1 cellular context compared by ENCODE assay signal in genomic region chr2:64750001-64750816, GRCh38.
TF ChIP-seq lines count a peak whose summit lies in the region.

No MANE protein-coding gene starts in this region.

TF ChIP-seq in H1, 55 proteins besides CTCF, POLR2A, EP300 and RAD21 (continued from another document):
- TF ChIP-seq TAF7 (optimal IDR thresholded peaks at IDR 0.05; ENCODE audit: borderline replicate concordance, low read depth, low read length), result no peak
- TF ChIP-seq JUND (IDR thresholded peaks at IDR 0.05; ENCODE audit: low read length), result no peak
- no peak for TF ChIP-seq TCF12 (IDR thresholded peaks at IDR 0.05; ENCODE audit: low read depth, low read length)
- TF ChIP-seq E2F6 (IDR thresholded peaks at IDR 0.05), result no peak
- TF ChIP-seq EZH2 (IDR thresholded peaks at IDR 0.05; ENCODE audit: low read depth, low read length, severe bottlenecking), result no peak
- peak; percentile 71 for TF ChIP-seq KDM4A (IDR thresholded peaks at IDR 0.05; ENCODE audit: low read depth, low read length, severe bottlenecking)
- TF ChIP-seq CEBPB (IDR thresholded peaks at IDR 0.05; ENCODE audit: low read depth, low read length), result no peak
- TF ChIP-seq JUN (IDR thresholded peaks at IDR 0.05; ENCODE audit: low read depth, low read length), result no peak
- no peak for TF ChIP-seq CHD7 (IDR thresholded peaks at IDR 0.05; ENCODE audit: insufficient replicate concordance, low read length)
- no peak for TF ChIP-seq SP2 (IDR thresholded peaks at IDR 0.05; ENCODE audit: low read length)
- TF ChIP-seq BRCA1 (IDR thresholded peaks at IDR 0.05; ENCODE audit: low read depth, low read length), result no peak
- TF ChIP-seq CREB1 (IDR thresholded peaks at IDR 0.05), result no peak
- no peak for TF ChIP-seq EGR1 (IDR thresholded peaks at IDR 0.05; ENCODE audit: borderline replicate concordance, low read depth, low read length)
- TF ChIP-seq BCL11A (IDR thresholded peaks at IDR 0.05; ENCODE audit: low read depth in 2 of 2, low read length in 2 of 2), result no peak
- no peak for TF ChIP-seq TAF1 (IDR thresholded peaks at IDR 0.05; ENCODE audit: low read depth, low read length)
- TF ChIP-seq GABPA (IDR thresholded peaks at IDR 0.05; ENCODE audit: borderline replicate concordance, insufficient read depth, low read length), result no peak
- TF ChIP-seq SP1 (IDR thresholded peaks at IDR 0.05; ENCODE audit: low read depth, low read length), result no peak
- no peak for TF ChIP-seq CBX5 (IDR thresholded peaks at IDR 0.05; ENCODE audit: low read depth, low read length)
- no peak for TF ChIP-seq CBX8 (IDR thresholded peaks at IDR 0.05; ENCODE audit: borderline replicate concordance, low read depth, low read length)
- TF ChIP-seq CHD2 (IDR thresholded peaks at IDR 0.05; ENCODE audit: low read length), result no peak
- TF ChIP-seq RXRA (IDR thresholded peaks at IDR 0.05; ENCODE audit: insufficient read depth, low read depth, low read length), result no peak
- TF ChIP-seq SRF (IDR thresholded peaks at IDR 0.05; ENCODE audit: low read depth, low read length), result no peak
- TF ChIP-seq FOSL1 (IDR thresholded peaks at IDR 0.05; ENCODE audit: insufficient read depth, low read depth, low read length), result no peak
- TF ChIP-seq SIRT6 (IDR thresholded peaks at IDR 0.05; ENCODE audit: low read length), result no peak
- no peak for TF ChIP-seq ATF2 (IDR thresholded peaks at IDR 0.05; ENCODE audit: low read length)
- no peak for TF ChIP-seq HDAC6 (IDR thresholded peaks at IDR 0.05; ENCODE audit: low read depth, low read length)
- 0 out of 2 replicates have a peak, but pooled peaks have one; percentile 14 for TF ChIP-seq BACH1 (IDR thresholded peaks at IDR 0.05; ENCODE audit: low read length)
- TF ChIP-seq USF2 (IDR thresholded peaks at IDR 0.05; ENCODE audit: low read length), result no peak
- TF ChIP-seq SUZ12 (IDR thresholded peaks at IDR 0.05; ENCODE audit: low read length), result no peak
- TF ChIP-seq MAFK (IDR thresholded peaks at IDR 0.05; ENCODE audit: low read depth, low read length), result no peak
- TF ChIP-seq NRF1 (IDR thresholded peaks at IDR 0.05; ENCODE audit: low read depth, low read length), result no peak
- TF ChIP-seq SAP30 (IDR thresholded peaks at IDR 0.05; ENCODE audit: insufficient read depth, insufficient replicate concordance, low read length), result peak; percentile 23
- TF ChIP-seq YY1 (IDR thresholded peaks at IDR 0.05; ENCODE audit: low read depth, low read length), result 0 out of 2 replicates have a peak, but pooled peaks have one; percentile 49
- no peak for TF ChIP-seq NANOG (IDR thresholded peaks at IDR 0.05; ENCODE audit: insufficient read depth, low read depth, low read length, poor library complexity, severe bottlenecking)
- no peak for TF ChIP-seq TBP (IDR thresholded peaks at IDR 0.05; ENCODE audit: low read depth, low read length)
- TF ChIP-seq ATF3 (IDR thresholded peaks at IDR 0.05; ENCODE audit: insufficient read depth, low read depth, low read length), result no peak
- no peak for TF ChIP-seq ZNF274 (IDR thresholded peaks at IDR 0.05; ENCODE audit: borderline replicate concordance, extremely low read depth, low read length)
- TF ChIP-seq GTF2F1 (IDR thresholded peaks at IDR 0.05; ENCODE audit: borderline replicate concordance, low read depth, low read length), result no peak
- no peak for TF ChIP-seq TEAD4 (IDR thresholded peaks at IDR 0.05; ENCODE audit: low read depth, low read length)
- TF ChIP-seq HDAC2 (IDR thresholded peaks at IDR 0.05; ENCODE audit: borderline replicate concordance in 1 of 2, low read depth in 2 of 2, low read length in 2 of 2), result 0 out of 4 replicates have a peak, but pooled peaks of 1 of the 2 experiments have one; percentile 66
- no peak for TF ChIP-seq RNF2 (IDR thresholded peaks at IDR 0.05; ENCODE audit: borderline replicate concordance, low read depth, low read length, missing control alignments, poor library complexity, severe bottlenecking)
- no peak for TF ChIP-seq CTBP2 (IDR thresholded peaks at IDR 0.05; ENCODE audit: borderline replicate concordance, insufficient read depth, insufficient read length, low read length)
- peak; percentile 65 for TF ChIP-seq ASH2L (IDR thresholded peaks at IDR 0.05; ENCODE audit: low read length)
